Comparison of ENCODE assay signal across 11 cellular contexts in genomic region chr12:47393403-47393790, GRCh38.
DNase-seq lines count a peak whose midpoint lies in the region; ATAC-seq, FAIRE-seq and TF ChIP-seq lines count a peak whose summit lies in the region.
"Had no signal": no experiment of that assay in that cellular context is flagged by ENCODE, and none has a peak within 500 bp of the region (broad histone marks: within the 10 kb centered on the region; RNA-seq: fewer than 3 reads in every experiment).

No MANE protein-coding gene starts in this region.

- no peak overlapping the region for H3K4me3 ChIP-seq in small intestine (ENCODE audit: low read depth in 1 of 2, low read length in 2 of 2)

- no peaks in the 10 kb centered on the region for H3K27me3 ChIP-seq in small intestine (ENCODE audit: control insufficient read depth in 2 of 2, insufficient read depth in 2 of 2, low read length in 2 of 2)

- peaks cover 96% of the 10 kb centered on the region for H3K4me1 Mint-ChIP-seq in activated T-cell treated with anti-CD3 and anti-CD28 coated beads, Interleukin-2, amount 50 U/mL, for 24 hours (ENCODE audit: low read depth)
- peaks cover 48 to 96% of the 10 kb centered on the region in 2 donors for H3K4me1 Mint-ChIP-seq in stimulated activated naive B cell treated with anti-CD40 and anti-IgM and Interleukin-4, amounts not matched to agents 10 μg/mL and 1 μg/mL and 100 μg/mL, for 72 hours

- no peak for FAIRE-seq in small intestine (lab: Jason Lieb, UNC)

- peak overlapping the region; percentile 71 for H3K4me3 Mint-ChIP-seq in activated T-cell treated with anti-CD3 and anti-CD28 coated beads, Interleukin-2, amount 50 U/mL, for 24 hours
- H3K4me3 Mint-ChIP-seq in stimulated activated naive B cell treated with anti-CD40 and anti-IgM and Interleukin-4, amounts not matched to agents 10 μg/mL and 1 μg/mL and 100 μg/mL, for 72 hours = no peak overlapping the region
- H3K4me3 Mint-ChIP-seq: dendritic cell treated with granulocyte-macrophage colony-stimulating factor and Interleukin-4, amounts not matched to agents 40 ng/mL and 50 ng/mL, for 4 days had no signal

- peaks cover 23% of the 10 kb centered on the region for H3K9me3 Mint-ChIP-seq in activated T-cell treated with anti-CD3 and anti-CD28 coated beads, Interleukin-2, amount 50 U/mL, for 24 hours
- peaks cover 17 to 22% of the 10 kb centered on the region in 2 donors for H3K9me3 Mint-ChIP-seq in stimulated activated naive B cell treated with anti-CD40 and anti-IgM and Interleukin-4, amounts not matched to agents 10 μg/mL and 1 μg/mL and 100 μg/mL, for 72 hours

- H3K36me3 Mint-ChIP-seq in activated T-cell treated with anti-CD3 and anti-CD28 coated beads, Interleukin-2, amount 50 U/mL, for 24 hours (ENCODE audit: low read depth) = peaks cover 45% of the 10 kb centered on the region
- peaks cover 62 to 66% of the 10 kb centered on the region in 2 donors for H3K36me3 Mint-ChIP-seq in stimulated activated naive B cell treated with anti-CD40 and anti-IgM and Interleukin-4, amounts not matched to agents 10 μg/mL and 1 μg/mL and 100 μg/mL, for 72 hours

- H3K27ac ChIP-seq in VCaP = peak overlapping the region; percentile 64
- H3K27ac ChIP-seq in epithelial cell of prostate = peak overlapping the region; percentile 79
- H3K27ac ChIP-seq in small intestine (ENCODE audit: low read depth in 1 of 2, low read length in 1 of 2) = no peak overlapping the region

- DNase-seq in activated T-cell treated with anti-CD3 and anti-CD28 coated beads, Interleukin-2, amount 50 U/mL, for 24 hours = no peak
- no peak for DNase-seq in activated T-cell treated with anti-CD3 and anti-CD28 coated beads, Interleukin-2, amount 50 U/mL, for 48 hours
- DNase-seq in epithelial cell of prostate (ENCODE audit: low read depth, low spot score) = no peak
- DNase-seq in stimulated activated naive B cell treated with anti-CD40 and anti-IgM and Interleukin-4, amounts not matched to agents 10 μg/mL and 1 μg/mL and 100 μg/mL, for 72 hours = no peak
- no peak for DNase-seq in small intestine
- no peak for DNase-seq in AG08395 (ENCODE audit: low spot score)
- DNase-seq in central memory CD4-positive, alpha-beta T cell = no peak
- DNase-seq: activated gamma-delta T cell, GF-D8 had no signal

- H3K4me1 ChIP-seq in small intestine (ENCODE audit: control insufficient read depth in 2 of 2, insufficient read depth in 1 of 2, low read depth in 1 of 2, low read length in 1 of 2) = peaks cover 0 to 5% of the 10 kb centered on the region in 2 donors

- no peaks in the 10 kb centered on the region for H3K27me3 Mint-ChIP-seq in activated T-cell treated with anti-CD3 and anti-CD28 coated beads, Interleukin-2, amount 50 U/mL, for 24 hours
- H3K27me3 Mint-ChIP-seq in stimulated activated naive B cell treated with anti-CD40 and anti-IgM and Interleukin-4, amounts not matched to agents 10 μg/mL and 1 μg/mL and 100 μg/mL, for 72 hours = no peaks in the 10 kb centered on the region

- H3K36me3 ChIP-seq in small intestine (ENCODE audit: control insufficient read depth in 2 of 2, insufficient read depth in 2 of 2, low read length in 2 of 2) = no peaks in the 10 kb centered on the region

- WGBS in small intestine, 3 donors = 48 to 52% (median 51%) methylated on average over 4 of the region's 4 CpGs

- no peaks in the 10 kb centered on the region for H3K9me3 ChIP-seq in small intestine (ENCODE audit: control insufficient read depth, low read depth)

- TF ChIP-seq CTCF in VCaP (conservative IDR thresholded peaks at IDR 0.05) = no peak

- ATAC-seq in stimulated activated naive B cell treated with anti-CD40 and anti-IgM and Interleukin-4, amounts not matched to agents 10 μg/mL and 1 μg/mL and 100 μg/mL, for 72 hours (replicated peaks) = no peak

- H3K27ac Mint-ChIP-seq in activated T-cell treated with anti-CD3 and anti-CD28 coated beads, Interleukin-2, amount 50 U/mL, for 24 hours = peak overlapping the region; percentile 100
- peak overlapping the region; percentile 95 for H3K27ac Mint-ChIP-seq in stimulated activated naive B cell treated with anti-CD40 and anti-IgM and Interleukin-4, amounts not matched to agents 10 μg/mL and 1 μg/mL and 100 μg/mL, for 72 hours
- H3K27ac Mint-ChIP-seq: dendritic cell treated with granulocyte-macrophage colony-stimulating factor and Interleukin-4, amounts not matched to agents 40 ng/mL and 50 ng/mL, for 4 days had no signal

Comparison
In these comparisons a context has a peak if more than half of its experiments do, and no peak if none do; other contexts are left out.
1. H3K27ac ChIP-seq: peak in VCaP (single experiment) and epithelial cell of prostate (single experiment); none in small intestine (0 of 2).